Comparison of ENCODE assay signal across 1 cellular context in the genomic region with DNA sequence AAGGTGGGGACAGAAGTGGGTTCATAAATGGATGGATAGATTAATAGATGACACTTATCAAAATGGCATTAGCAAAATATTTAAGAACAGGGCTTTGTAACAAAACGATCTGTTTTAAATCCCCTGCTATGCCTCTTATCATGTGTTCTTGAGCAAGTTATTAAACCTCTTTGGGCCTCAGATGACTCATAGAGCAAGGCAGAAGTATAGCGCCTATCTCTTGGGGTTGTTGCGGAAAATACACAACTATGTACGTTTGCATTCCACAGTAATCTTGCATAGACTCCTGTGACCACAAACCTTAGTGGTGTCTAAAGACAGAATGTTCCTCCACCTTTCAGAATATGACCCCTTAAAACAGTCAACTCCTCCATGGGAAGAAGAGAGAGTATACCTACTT.
TF ChIP-seq lines count a peak whose summit lies in the region.

No MANE protein-coding gene starts in this region.

TF ChIP-seq in IMR-90, 13 proteins besides CTCF, POLR2A, EP300 and RAD21 (continued from another document):
- no peak for TF ChIP-seq USF2 (IDR thresholded peaks at IDR 0.05; ENCODE audit: low read depth, low read length)
- no peak for TF ChIP-seq MAZ (IDR thresholded peaks at IDR 0.05; ENCODE audit: borderline replicate concordance, low read depth, low read length)
- TF ChIP-seq RFX5 (IDR thresholded peaks at IDR 0.05; ENCODE audit: low read depth, low read length) = no peak
- no peak for TF ChIP-seq MAFK (IDR thresholded peaks at IDR 0.05; ENCODE audit: low read depth, low read length)
- TF ChIP-seq FOS (IDR thresholded peaks at IDR 0.05; ENCODE audit: low read depth, low read length) = no peak
- TF ChIP-seq, protein P1, sequence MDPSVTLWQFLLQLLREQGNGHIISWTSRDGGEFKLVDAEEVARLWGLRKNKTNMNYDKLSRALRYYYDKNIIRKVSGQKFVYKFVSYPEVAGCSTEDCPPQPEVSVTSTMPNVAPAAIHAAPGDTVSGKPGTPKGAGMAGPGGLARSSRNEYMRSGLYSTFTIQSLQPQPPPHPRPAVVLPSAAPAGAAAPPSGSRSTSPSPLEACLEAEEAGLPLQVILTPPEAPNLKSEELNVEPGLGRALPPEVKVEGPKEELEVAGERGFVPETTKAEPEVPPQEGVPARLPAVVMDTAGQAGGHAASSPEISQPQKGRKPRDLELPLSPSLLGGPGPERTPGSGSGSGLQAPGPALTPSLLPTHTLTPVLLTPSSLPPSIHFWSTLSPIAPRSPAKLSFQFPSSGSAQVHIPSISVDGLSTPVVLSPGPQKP (IDR thresholded peaks at IDR 0.05; ENCODE audit: borderline replicate concordance, low read depth, low read length) = no peak
- TF ChIP-seq SMC3 (IDR thresholded peaks at IDR 0.05; ENCODE audit: low read depth, low read length) = no peak
- no peak for TF ChIP-seq MXI1 (IDR thresholded peaks at IDR 0.05; ENCODE audit: borderline replicate concordance, low read depth, low read length)
